In genomic region chr2:74119912-74120825, GRCh38 we compare ENCODE assay signal across 8 cellular contexts. TPM values are rescaled to one million over a fixed set of nuclear protein-coding genes. Genes with fewer than 3 reads are reported as not detected.
DNase-seq lines count a peak whose midpoint lies in the region; ATAC-seq, FAIRE-seq and TF ChIP-seq lines count a peak whose summit lies in the region.

No MANE protein-coding gene starts in this region.

- TF ChIP-seq CTCF in C4-2B (conservative IDR thresholded peaks at IDR 0.05) (peak; percentile 65), H1 (IDR thresholded peaks at IDR 0.05; ENCODE audit: control extremely low read depth in 1 of 3, insufficient read depth in 1 of 3, low read depth in 1 of 3, low read length in 3 of 3) (peak; percentile 50 to 59 (median 53))

- no peak overlapping the region for H2AK5ac ChIP-seq in H1 (ENCODE audit: low read depth, low read length)
- H2AK5ac ChIP-seq in mesendoderm (ENCODE audit: low read length), result no peak overlapping the region

- H3K56ac ChIP-seq in H1 (replicated peaks; ENCODE audit: insufficient read length, low read depth, low read length) (peak overlapping the region; percentile 47), mesendoderm (ENCODE audit: low read length) (peak overlapping the region; percentile 83)

- H3K23ac ChIP-seq in H1 (ENCODE audit: insufficient read length) (no peak overlapping the region), mesendoderm (ENCODE audit: low read length) (peak overlapping the region; percentile 15)

- peak; percentile 73 for TF ChIP-seq POLR2A in GM19193 (IDR thresholded peaks at IDR 0.05; ENCODE audit: extremely low read depth, insufficient read depth, insufficient read length)
- TF ChIP-seq POLR2A in H1 (IDR thresholded peaks at IDR 0.05; ENCODE audit: control extremely low read depth in 1 of 2, low read depth in 2 of 2, low read length in 2 of 2), result peak; percentile 44 to 83

- CTCF ChIA-PET in H1 (lab: Charles Lee; ENCODE audit: partially characterized antibody), result interaction anchor here (0.6 to 2.7 kb wide), 10 partner anchors 9 to 183 kb away, joined by 3 to 19 read pairs (median 4); partner anchors contain the start of gene BOLA3

- no peak overlapping the region for H2BK12ac ChIP-seq in H1 (ENCODE audit: low read depth, low read length)

- no peaks in the 10 kb centered on the region for H3K36me3 ChIP-seq in H1 (ENCODE audit: control insufficient read depth in 2 of 4, insufficient read depth in 4 of 4, low read length in 3 of 4)
- no peaks in the 10 kb centered on the region for H3K36me3 ChIP-seq in mesendoderm (ENCODE audit: control insufficient read depth, insufficient read depth, low read length)

- H3K79me1 ChIP-seq in H1 (ENCODE audit: low read depth, low read length) (no peaks in the 10 kb centered on the region), mesendoderm (ENCODE audit: low read length) (no peaks in the 10 kb centered on the region)

- H3K27ac ChIP-seq in C4-2B (peak overlapping the region; percentile 78), H1 (ENCODE audit: low read depth, low read length) (peak overlapping the region; percentile 88), mesendoderm (ENCODE audit: low read depth, low read length) (peak overlapping the region; percentile 7)

- H2AFZ ChIP-seq in H1 (ENCODE audit: low read length), result peak overlapping the region; percentile 90; the same call in 1 of the 2 replicates

- H3K23me2 ChIP-seq in H1 (ENCODE audit: low read depth, low read length), result no peaks in the 10 kb centered on the region; the same call in none of the 2 replicates

- no peak for TF ChIP-seq EP300 in H1 (IDR thresholded peaks at IDR 0.05; ENCODE audit: borderline replicate concordance in 1 of 2, low read depth in 2 of 2, low read length in 2 of 2)

- ATAC-seq in HG03432 (IDR thresholded peaks at IDR 0.05; ENCODE audit: unreplicated experiment), result peak; percentile 98

- 42% methylated on average over 35 of the region's 59 CpGs; no CpG with 5 or more reads in 1 of the 2 experiments for whole genome bisulfite sequencing in H1 (ENCODE audit: extremely low coverage in 1 of 2, insufficient coverage in 1 of 2, insufficient read length in 1 of 2, insufficient replicate concordance in 2 of 2, low coverage in 1 of 2, low lambda C conversion rate in 2 of 2, missing lambda C conversion rate in 1 of 2), 2 experiments
- no CpG with 5 or more reads among the region's 59 CpGs for WGBS in mesendoderm (ENCODE audit: extremely low coverage, insufficient coverage, low lambda C conversion rate)

- H3K4ac ChIP-seq in H1 (replicated peaks; ENCODE audit: insufficient read length, low read depth, low read length) (no peak overlapping the region), mesendoderm (ENCODE audit: low read depth, low read length) (no peak overlapping the region)

- H3K27me3 ChIP-seq in H1 (replicated peaks in 1 of 4; ENCODE audit: control insufficient read depth in 3 of 4, extremely low read depth in 1 of 4, insufficient read depth in 3 of 4, low read length in 3 of 4), result peaks cover 0 to 7% (median 0%) of the 10 kb centered on the region in 4 experiments; a peak in 2 of 7 replicates
- H3K27me3 ChIP-seq in mesendoderm (ENCODE audit: insufficient read depth, low read length, poor library complexity), result no peaks in the 10 kb centered on the region

- H3K79me2 ChIP-seq in H1 (ENCODE audit: control insufficient read depth in 1 of 2, insufficient read depth in 2 of 2, low read length in 2 of 2) (no peaks in the 10 kb centered on the region), mesendoderm (ENCODE audit: control insufficient read depth, insufficient read depth, low read length) (no peaks in the 10 kb centered on the region)

- no peak; a peak in 1 of 4 replicates for TF ChIP-seq RAD21 in H1 (IDR thresholded peaks at IDR 0.05 in 1 of 2, conservative IDR thresholded peaks at IDR 0.05 in 1 of 2; ENCODE audit: low read depth in 2 of 2, low read length in 2 of 2)

- no peak overlapping the region for H2BK20ac ChIP-seq in H1 (ENCODE audit: low read length)

- peak overlapping the region; percentile 43 to 64; a peak in 3 of 4 replicates for H3K4me2 ChIP-seq in H1 (ENCODE audit: insufficient read depth in 1 of 2, low read depth in 2 of 2, low read length in 2 of 2)
- peak overlapping the region; percentile 46 for H3K4me2 ChIP-seq in mesendoderm (ENCODE audit: low read length)

- peak overlapping the region; percentile 70 to 85 (median 76) for H3K9ac ChIP-seq in H1 (replicated peaks in 1 of 4; ENCODE audit: extremely low read depth in 1 of 4, low read depth in 3 of 4, low read length in 3 of 4)
- peak overlapping the region; percentile 64 for H3K9ac ChIP-seq in mesendoderm (ENCODE audit: low read length)

- peak overlapping the region; percentile 100 for H4K8ac ChIP-seq in H1 (ENCODE audit: extremely low read depth, insufficient read depth, low read length)
- no peak overlapping the region for H4K8ac ChIP-seq in mesendoderm (ENCODE audit: low read depth, low read length)

- POLR2A ChIA-PET in H1 (lab: Charles Lee; ENCODE audit: partially characterized antibody), result interaction anchor here (0.7 to 2.0 kb wide), 21 partner anchors 9 to 271 kb away, joined by 3 to 10 read pairs (median 4); partner anchors contain the start of genes BOLA3 and MOB1A

- H3K9me3 ChIP-seq in H1 (ENCODE audit: insufficient read depth in 2 of 2, low read depth in 1 of 2, low read length in 1 of 2), result peaks cover 10 to 27% of the 10 kb centered on the region in 2 experiments; a peak in 3 of 4 replicates

- H3K14ac ChIP-seq in H1 (ENCODE audit: insufficient read length), result no peak overlapping the region

- H2BK5ac ChIP-seq in H1 (ENCODE audit: low read depth, low read length) (peak overlapping the region; percentile 89; the same call in 1 of the 2 replicates), mesendoderm (ENCODE audit: low read length) (no peak overlapping the region)

- H2BK120ac ChIP-seq in H1 (replicated peaks; ENCODE audit: low read depth, low read length) (no peak overlapping the region), mesendoderm (ENCODE audit: low read depth, low read length) (no peak overlapping the region)

- no peak overlapping the region for H2BK15ac ChIP-seq in H1 (ENCODE audit: low read length)
- H2BK15ac ChIP-seq in mesendoderm (replicated peaks; ENCODE audit: low read depth), result no peak overlapping the region

- no peaks in the 10 kb centered on the region for H4K20me1 ChIP-seq in H1 (replicated peaks in 1 of 2; ENCODE audit: control insufficient read depth in 1 of 2, insufficient read depth in 2 of 2, low read length in 2 of 2)

- H3K18ac ChIP-seq in H1 (ENCODE audit: extremely low read depth, low read length), result peak overlapping the region; percentile 63; the same call in 1 of the 2 replicates
- H3K18ac ChIP-seq in mesendoderm (ENCODE audit: low read length), result peak overlapping the region; percentile 7

- no peaks in the 10 kb centered on the region for H3K4me1 ChIP-seq in H1 (replicated peaks in 1 of 4; ENCODE audit: control insufficient read depth in 3 of 4, insufficient read depth in 4 of 4, low read length in 3 of 4)
- H3K4me1 ChIP-seq in mesendoderm (ENCODE audit: control insufficient read depth, low read depth, low read length), result no peaks in the 10 kb centered on the region

- H3K4me3 ChIP-seq in H1 (ENCODE audit: extremely low read depth in 1 of 4, insufficient read depth in 2 of 4, low read depth in 3 of 4, low read length in 4 of 4) (peak overlapping the region; percentile 62 to 80 (median 70)), mesendoderm (ENCODE audit: low read length) (peak overlapping the region; percentile 60)

- H4K5ac ChIP-seq in H1 (ENCODE audit: insufficient read length, low read depth, low read length) (peak overlapping the region; percentile 81), mesendoderm (ENCODE audit: low read length) (no peak overlapping the region)

- FAIRE-seq in H1 (lab: Jason Lieb, UNC), result no peak

- DNase-seq in NCI-H748 (lab: John Stamatoyannopoulos, UW; ENCODE audit: unreplicated experiment) (peak; percentile 72), H1 (ENCODE audit: low read depth in 1 of 2, low spot score in 2 of 2) (peak; percentile 54 to 82), mesendoderm (peak; percentile 87)
- peak; percentile 63 to 67 for DNase-seq in activated CD8-positive, alpha-beta memory T cell treated with anti-CD3 and anti-CD28 coated beads for 4 hours (ENCODE audit: low read depth in 2 of 2)
- DNase-seq in stimulated activated CD8-positive, alpha-beta memory T cell treated with anti-CD3 and anti-CD28 coated beads, Interleukin-15, amount 100 ng/mL, for 24 hours (ENCODE audit: low read depth), result peak; percentile 62

- H4K91ac ChIP-seq in H1 (replicated peaks; ENCODE audit: insufficient read length, low read length), result peak overlapping the region; percentile 92

RNA-seq across cellular contexts. Expression of gene BOLA3, which starts 27.5 kb away (rescaled TPM):
- total RNA-seq in H1 (2021; fragmentation: NEBNext Ultra II Directional; extraction: Animal tissue kit (Norgen Biotek cat#: 25700)), result 67.3 and 68.6 TPM in 2 replicates
- polyA plus RNA-seq in H1 (2011; rRNA removed), result 41.5 and 46.1 TPM in 2 replicates
- polyA plus RNA-seq in H1 (2011; cell fraction: cytosol; rRNA removed), result 52.0 TPM
- polyA plus RNA-seq in H1 (2011; cell fraction: nucleus; rRNA removed), result 13.3 TPM
- 42.8 to 64.7 TPM (median 51.8 TPM) in 4 replicates for polyA plus RNA-seq in H1 (2012, experiment 1 of 2)
- polyA plus RNA-seq in H1 (2012, experiment 2 of 2), result 54.5 TPM
- polyA plus RNA-seq in H1 (2013, experiment 1 of 2), result 116 TPM
- polyA plus RNA-seq in H1 (2013, experiment 2 of 2), result 116 TPM
- 5.1 and 5.5 TPM in 2 replicates for polyA minus RNA-seq in H1 (2011; rRNA and poly(A)+ RNA removed)
- polyA minus RNA-seq in H1 (2011; cell fraction: cytosol; rRNA and poly(A)+ RNA removed), result 16.7 TPM
- 26.5 TPM for polyA minus RNA-seq in H1 (2011; cell fraction: nucleus; rRNA and poly(A)+ RNA removed)
- 124 TPM for polyA plus RNA-seq in mesendoderm (2013, experiment 1 of 2)
- 123 TPM for polyA plus RNA-seq in mesendoderm (2013, experiment 2 of 2)

RNA-seq across cellular contexts. Expression of gene MOB1A, which starts 58.5 kb away (rescaled TPM):
- 91.7 and 93.9 TPM in 2 replicates for total RNA-seq in H1 (2021; fragmentation: NEBNext Ultra II Directional; extraction: Animal tissue kit (Norgen Biotek cat#: 25700))
- 16.2 and 21.6 TPM in 2 replicates for polyA plus RNA-seq in H1 (2011; rRNA removed)
- polyA plus RNA-seq in H1 (2011; cell fraction: cytosol; rRNA removed), result 23.6 TPM
- polyA plus RNA-seq in H1 (2011; cell fraction: nucleus; rRNA removed), result 8.9 TPM
- 20.6 to 48.6 TPM (median 27.5 TPM) in 4 replicates for polyA plus RNA-seq in H1 (2012, experiment 1 of 2)
- 12.7 TPM for polyA plus RNA-seq in H1 (2012, experiment 2 of 2)
- 37.4 TPM for polyA plus RNA-seq in H1 (2013, experiment 1 of 2)
- 38.3 TPM for polyA plus RNA-seq in H1 (2013, experiment 2 of 2)
- 31.8 and 53.8 TPM in 2 replicates for polyA minus RNA-seq in H1 (2011; rRNA and poly(A)+ RNA removed)
- 22.6 TPM for polyA minus RNA-seq in H1 (2011; cell fraction: cytosol; rRNA and poly(A)+ RNA removed)
- 25.8 TPM for polyA minus RNA-seq in H1 (2011; cell fraction: nucleus; rRNA and poly(A)+ RNA removed)
- 38.0 TPM for polyA plus RNA-seq in mesendoderm (2013, experiment 1 of 2)
- 39.7 TPM for polyA plus RNA-seq in mesendoderm (2013, experiment 2 of 2)

Comparison
In these comparisons a context has a peak if more than half of its experiments do, and no peak if none do; other contexts are left out.
1. Peak in every context shown above with its lines: DNase-seq, ATAC-seq, H3K4me3 ChIP-seq and H3K27ac ChIP-seq.
2. H3K27ac ChIP-seq: peak in every context shown above with its lines; median percentile 88 in H1; 78 in C4-2B; 7 in mesendoderm.